Comparison of ENCODE assay signal across 31 cellular contexts in genomic region chr4:186368291-186368690, GRCh38.
"Had no signal": no experiment of that assay in that cellular context is flagged by ENCODE, and none has a peak within 500 bp of the region (broad histone marks: within the 10 kb centered on the region; RNA-seq: fewer than 3 reads in every experiment).

No MANE protein-coding gene starts in this region.

- DNase-seq: activated B cell treated with CpG ODN at 0.5 μM for 24 hours; activated CD4-positive, alpha-beta T cell treated with anti-CD3 and anti-CD28 coated beads for 1 hour; activated CD4-positive, alpha-beta T cell treated with anti-CD3 and anti-CD28 coated beads, Interleukin-2, amount 10 ng/mL, durations not matched to agents 24 days and 14 days; activated CD4-positive, alpha-beta T cell treated with anti-CD3 and anti-CD28 coated beads, Interleukin-2, amount 50 U/mL, for 48 hours; activated CD8-positive, alpha-beta memory T cell treated with anti-CD3 and anti-CD28 coated beads, Interleukin-2, amount 10 ng/mL, durations not matched to agents 7 days and 5 days; activated effector memory CD4-positive, alpha-beta T cell treated with anti-CD3 and anti-CD28 coated beads, Interleukin-2, amount 50 U/mL, for 16 hours; activated naive CD4-positive, alpha-beta T cell treated with Interleukin-2 at 50 U/mL for 16 hours; activated naive CD8-positive, alpha-beta T cell treated with anti-CD3 and anti-CD28 coated beads, Interleukin-2, amount 50 U/mL, for 24 hours; activated T-cell treated with anti-CD3 and anti-CD28 coated beads, Interleukin-2, amount 50 U/mL, for 24 hours; amniotic stem cell; IMR-90; Kasumi-1; KBM-7; NCI-H1048; NCI-H1417 treated with DMSO at 0.1 percent for 48 hours; NCI-H1694; NCI-H2029; NCI-H2107; NCI-H526; NCI-H82; OCI-M1; RPMI8226; SHP77; T-helper 2 cell; T1000 had no signal

- H3K27me3 Mint-ChIP-seq: activated B cell treated with CpG ODN at 0.5 μM for 24 hours; activated CD4-positive, alpha-beta T cell treated with anti-CD3 and anti-CD28 coated beads, Interleukin-2, amount 10 ng/mL, durations not matched to agents 24 days and 14 days; activated CD8-positive, alpha-beta memory T cell treated with anti-CD3 and anti-CD28 coated beads, Interleukin-2, amount 10 ng/mL, durations not matched to agents 7 days and 5 days; activated naive CD8-positive, alpha-beta T cell treated with anti-CD3 and anti-CD28 coated beads, Interleukin-2, amount 50 U/mL, for 24 hours; activated T-cell treated with anti-CD3 and anti-CD28 coated beads, Interleukin-2, amount 50 U/mL, for 24 hours; brain had no signal

- H3K36me3 Mint-ChIP-seq: activated CD8-positive, alpha-beta memory T cell treated with anti-CD3 and anti-CD28 coated beads, Interleukin-2, amount 10 ng/mL, durations not matched to agents 7 days and 5 days had no signal

- FAIRE-seq: astrocyte, TTC549 had no signal

- H3K36me3 ChIP-seq: SJSA1 had no signal

- H3K4me3 ChIP-seq: SJSA1 had no signal

- ATAC-seq: activated CD8-positive, alpha-beta memory T cell treated with anti-CD3 and anti-CD28 coated beads, Interleukin-2, amount 10 ng/mL, durations not matched to agents 7 days and 5 days; activated naive CD4-positive, alpha-beta T cell treated with anti-CD3 and anti-CD28 coated beads, Interleukin-2, amount 50 U/mL, for 72 hours; activated naive CD8-positive, alpha-beta T cell treated with anti-CD3 and anti-CD28 coated beads, Interleukin-2, amount 50 U/mL, for 24 hours; Panc1 had no signal

- H3K4me1 ChIP-seq: SJSA1 had no signal

- H3K27me3 ChIP-seq: SJSA1 had no signal

- H3K27ac ChIP-seq: SJSA1 had no signal

- H3K4me3 Mint-ChIP-seq: activated B cell treated with CpG ODN at 0.5 μM for 24 hours; activated CD4-positive, alpha-beta T cell treated with anti-CD3 and anti-CD28 coated beads, Interleukin-2, amount 10 ng/mL, durations not matched to agents 24 days and 14 days; activated CD8-positive, alpha-beta memory T cell treated with anti-CD3 and anti-CD28 coated beads, Interleukin-2, amount 10 ng/mL, durations not matched to agents 7 days and 5 days; activated naive CD8-positive, alpha-beta T cell treated with anti-CD3 and anti-CD28 coated beads, Interleukin-2, amount 50 U/mL, for 24 hours; activated T-cell treated with anti-CD3 and anti-CD28 coated beads, Interleukin-2, amount 50 U/mL, for 24 hours; brain had no signal

- H3K27ac Mint-ChIP-seq: activated B cell treated with CpG ODN at 0.5 μM for 24 hours; activated CD4-positive, alpha-beta T cell treated with anti-CD3 and anti-CD28 coated beads, Interleukin-2, amount 10 ng/mL, durations not matched to agents 24 days and 14 days; activated CD8-positive, alpha-beta memory T cell treated with anti-CD3 and anti-CD28 coated beads, Interleukin-2, amount 10 ng/mL, durations not matched to agents 7 days and 5 days; activated naive CD4-positive, alpha-beta T cell treated with anti-CD3 and anti-CD28 coated beads, Interleukin-2, amount 50 U/mL, for 72 hours; activated naive CD8-positive, alpha-beta T cell treated with anti-CD3 and anti-CD28 coated beads, Interleukin-2, amount 50 U/mL, for 24 hours; activated T-cell treated with anti-CD3 and anti-CD28 coated beads, Interleukin-2, amount 50 U/mL, for 24 hours; brain had no signal

- H3K4me1 Mint-ChIP-seq: activated B cell treated with CpG ODN at 0.5 μM for 24 hours; activated CD4-positive, alpha-beta T cell treated with anti-CD3 and anti-CD28 coated beads, Interleukin-2, amount 10 ng/mL, durations not matched to agents 24 days and 14 days; activated CD8-positive, alpha-beta memory T cell treated with anti-CD3 and anti-CD28 coated beads, Interleukin-2, amount 10 ng/mL, durations not matched to agents 7 days and 5 days; activated naive CD8-positive, alpha-beta T cell treated with anti-CD3 and anti-CD28 coated beads, Interleukin-2, amount 50 U/mL, for 24 hours; brain had no signal
